8 cellular contexts compared by ENCODE assay signal in genomic region chr1:212368073-212368484, GRCh38. TPM values are rescaled to one million over a fixed set of nuclear protein-coding genes. Genes with fewer than 3 reads are reported as not detected.
DNase-seq lines count a peak whose midpoint lies in the region; ATAC-seq, FAIRE-seq and TF ChIP-seq lines count a peak whose summit lies in the region.

No MANE protein-coding gene starts in this region.

- no peak overlapping the region for H3K27ac ChIP-seq in GM12878 (ENCODE audit: control insufficient read depth, insufficient read depth)

- no peaks in the 10 kb centered on the region for H3K27me3 ChIP-seq in Loucy (ENCODE audit: insufficient read depth, low read length, poor library complexity, severe bottlenecking)
- H3K27me3 ChIP-seq in GM12878 (replicated peaks in 1 of 2; ENCODE audit: control insufficient read depth in 2 of 2, insufficient read depth in 2 of 2, low read length in 1 of 2), result no peaks in the 10 kb centered on the region

- WGBS in GM12878 (ENCODE audit: insufficient coverage, insufficient replicate concordance, low lambda C conversion rate, missing lambda C conversion rate), result 33% methylated on average over 3 of the region's 3 CpGs

- H3K4me1 ChIP-seq in Loucy (ENCODE audit: insufficient read depth, low read length, poor library complexity, severe bottlenecking) (no peaks in the 10 kb centered on the region), GM12878 (ENCODE audit: control insufficient read depth, insufficient read depth, low read length) (no peaks in the 10 kb centered on the region)

- intact Hi-C loops in GM12878 (cut with micrococcal nuclease; ENCODE audit: unreplicated experiment), result loop anchor here (1.0 to 2.0 kb wide), 3 partner anchors 88 to 305 kb away; no protein-coding TSS in a partner anchor

- ATAC-seq in GM21619 (IDR thresholded peaks at IDR 0.05; ENCODE audit: unreplicated experiment) (peak; percentile 94), GM12878 (peak; percentile 99)

- no peak overlapping the region for H2AFZ ChIP-seq in Loucy (ENCODE audit: low read length)
- H2AFZ ChIP-seq in GM12878 (ENCODE audit: control insufficient read depth, low read depth, low read length), result no peak overlapping the region

- H3K4me2 ChIP-seq in Loucy (ENCODE audit: low read depth, low read length, poor library complexity, severe bottlenecking), result no peak overlapping the region
- no peak overlapping the region for H3K4me2 ChIP-seq in GM12878 (ENCODE audit: control insufficient read depth, insufficient read depth)

- no peaks in the 10 kb centered on the region for H3K9me2 ChIP-seq in Loucy (replicated peaks; ENCODE audit: low read depth, low read length)

- no peak for TF ChIP-seq EP300 in GM12878 (IDR thresholded peaks at IDR 0.05; ENCODE audit: borderline replicate concordance in 1 of 2, control insufficient read depth in 1 of 2, low read depth in 2 of 2, low read length in 2 of 2)

- DNase-seq in Daoy (ENCODE audit: low read depth), result peak; percentile 58
- peak; percentile 81 for DNase-seq in SKM-1 treated with dmso at 0.1 percent for 144 hours (lab: John Stamatoyannopoulos, UW; ENCODE audit: unreplicated experiment)
- DNase-seq in GM12878 (ENCODE audit: low read depth, low spot score), result peak; percentile 36
- DNase-seq in iPS-NIHi11 (ENCODE audit: low spot score), result peak; percentile 72
- DNase-seq in stimulated activated CD4-positive, alpha-beta T cell treated with anti-CD3 and anti-CD28 coated beads, Interleukin-1b, Interleukin-23, amount 100 ng/mL, for 1 hour (ENCODE audit: low read depth in 2 of 2), result peak; percentile 11 to 16
- DNase-seq in GOT3 (lab: John Stamatoyannopoulos, UW), result no peak

- FAIRE-seq in GM12878 (lab: Jason Lieb, UNC), result peak; percentile 54

- H4K20me1 ChIP-seq in Loucy (ENCODE audit: insufficient read depth, low read length, poor library complexity, severe bottlenecking), result peaks cover 8% of the 10 kb centered on the region
- no peaks in the 10 kb centered on the region for H4K20me1 ChIP-seq in GM12878 (ENCODE audit: control insufficient read depth, insufficient read depth)

- H3K36me3 ChIP-seq in Loucy (ENCODE audit: insufficient read depth, low read length) (peaks cover 80% of the 10 kb centered on the region), GM12878 (ENCODE audit: control insufficient read depth in 2 of 2, insufficient read depth in 2 of 2, low read length in 1 of 2) (peaks cover 6 to 19% of the 10 kb centered on the region in 2 experiments)

- CTCF ChIA-PET in GM12878 (lab: Yijun Ruan, JAX), result interaction anchor here (0.6 to 5.1 kb wide), 22 partner anchors 8 to 696 kb away, joined by 3 to 123 read pairs (median 4); partner anchors contain the start of genes DTL and INTS7

- H3K9me3 ChIP-seq in Loucy (ENCODE audit: insufficient read depth, low read depth, low read length) (0 out of 2 replicates have a peak, but pooled peaks cover 4% of the 10 kb centered on the region), GM12878 (replicated peaks; ENCODE audit: control insufficient read depth, insufficient read depth, low read length) (no peaks in the 10 kb centered on the region; the same call in 2 of the 3 replicates)

- TF ChIP-seq RAD21 in GM12878 (IDR thresholded peaks at IDR 0.05; ENCODE audit: insufficient read depth, low read depth, low read length), result peak; percentile 90

- POLR2A ChIA-PET in GM12878 (lab: Charles Lee), result no interaction called here

- TF ChIP-seq CTCF in Loucy (conservative IDR thresholded peaks at IDR 0.05; ENCODE audit: low read length), result peak; percentile 96
- peak; percentile 77 to 90 (median 87) for TF ChIP-seq CTCF in GM12878 (IDR thresholded peaks at IDR 0.05 in 2 of 3, conservative IDR thresholded peaks at IDR 0.05 in 1 of 3; ENCODE audit: control insufficient read depth in 2 of 3, extremely low read depth in 1 of 3, insufficient read depth in 1 of 3, low read depth in 3 of 3, low read length in 3 of 3)

- H3K4me3 ChIP-seq in Loucy (ENCODE audit: low read length, poor library complexity, severe bottlenecking) (no peak overlapping the region), GM12878 (no peak overlapping the region)

- SMC1A ChIA-PET in GM12878 (lab: Charles Lee; ENCODE audit: uncharacterized antibody, unreplicated experiment), result interaction anchor here (0.9 to 9.0 kb wide), 9 partner anchors 10 to 687 kb away, joined by 3 to 102 read pairs (median 4); no protein-coding TSS in a partner anchor

- H3K79me2 ChIP-seq in Loucy (ENCODE audit: insufficient read depth, low read length) (peaks cover 8% of the 10 kb centered on the region; the same call in 1 of the 2 replicates), GM12878 (ENCODE audit: control insufficient read depth, insufficient read depth, low read length) (no peaks in the 10 kb centered on the region)

- H3F3A ChIP-seq in Loucy (ENCODE audit: low read depth), result no peaks in the 10 kb centered on the region

- in situ Hi-C loops in GM12878 (cut with MboI), result loop anchor here (5.0 to 10.0 kb wide), 2 partner anchors 296 to 683 kb away; no protein-coding TSS in a partner anchor

- BruUV-seq in GM12878 (replicated peaks; lab: Mats Ljungman, UMichigan), result no TSS peak

- H3K9ac ChIP-seq in Loucy (ENCODE audit: low read depth, low read length, poor library complexity, severe bottlenecking) (no peak overlapping the region), GM12878 (ENCODE audit: control insufficient read depth, insufficient read depth, low read length) (no peak overlapping the region)

- RAD21 ChIA-PET in GM12878 (lab: Charles Lee; ENCODE audit: unreplicated experiment), result interaction anchor here (0.6 to 3.7 kb wide), 8 partner anchors 81 to 687 kb away, joined by 3 to 36 read pairs (median 3); partner anchors contain the start of gene DTL

- TF ChIP-seq POLR2A in GM12878 (IDR thresholded peaks at IDR 0.05; ENCODE audit: low read depth, low read length), result no peak

TF ChIP-seq in GM12878, 131 proteins besides CTCF, POLR2A, EP300 and RAD21 (continues in another document):
- TF ChIP-seq TCF12 (IDR thresholded peaks at IDR 0.05; ENCODE audit: low read depth, low read length) (no peak), PAX8 (IDR thresholded peaks at IDR 0.05) (no peak), ZNF384 (IDR thresholded peaks at IDR 0.05; ENCODE audit: borderline replicate concordance, low read depth, low read length) (no peak), SMC3 (IDR thresholded peaks at IDR 0.05; ENCODE audit: borderline replicate concordance, low read length) (peak; percentile 65; the same call in 1 of the 2 replicates), POU2F2 (IDR thresholded peaks at IDR 0.05; ENCODE audit: borderline replicate concordance, low read depth, low read length) (no peak), GATAD2B (conservative IDR thresholded peaks at IDR 0.05; ENCODE audit: low read depth) (no peak), PML (IDR thresholded peaks at IDR 0.05; ENCODE audit: low read length) (no peak), ZNF687 (IDR thresholded peaks at IDR 0.05) (no peak), YY1 (IDR thresholded peaks at IDR 0.05; ENCODE audit: low read depth, low read length) (0 out of 2 replicates have a peak, but pooled peaks have one; percentile 12)

RNA-seq across cellular contexts. Expression of gene PACC1, which starts 46.6 kb away (rescaled TPM):
- 22.7 and 25.7 TPM in 2 replicates for total RNA-seq in Daoy (2014; rRNA removed; shearing (Covaris generic))
- total RNA-seq in GM12878 (2013; cell fraction: nucleolus; rRNA removed), result 37.7 and 40.3 TPM in 2 replicates
- total RNA-seq in GM12878 (2014; rRNA removed) (20.7 and 22.3 TPM in 2 replicates), GM12878 (2014; rRNA removed; fragmentation: Illumina TruSeq; extraction: Trizol) (20.7 and 22.1 TPM in 2 replicates), GM12878 (2021) (21.0 and 25.9 TPM in 2 replicates)
- 4.2 TPM for polyA plus RNA-seq in GM12878 (2011; ENCODE audit: low read depth)
- polyA plus RNA-seq in GM12878 (2011; rRNA removed) (25.1 and 29.7 TPM in 2 replicates), GM12878 (2014; fragmentation: Illumina TruSeq; extraction: Trizol) (17.8 and 18.0 TPM in 2 replicates), GM12878 (2014; fragmentation: Nextera tagmentation; extraction: Ambion mirVana) (10 to 100 TPM; 16.1 to 17.2 TPM), GM12878 (2014; rRNA removed) (21.2 and 25.2 TPM in 2 replicates), GM12878 (2016; fragmentation: Nextera tagmentation; extraction: Ambion mirVana) (10 to 100 TPM; 16.7 to 18.0 TPM)
- polyA plus RNA-seq in GM12878 (2011; cell fraction: cytosol; rRNA removed), result 37.9 and 45.4 TPM in 2 replicates
- 33.3 and 33.7 TPM in 2 replicates for polyA plus RNA-seq in GM12878 (2011; cell fraction: nucleus; rRNA removed)
- polyA plus RNA-seq in GM12878 (2012), result 6.9 and 8.4 TPM in 2 replicates
- polyA minus RNA-seq in GM12878 (2011; rRNA and poly(A)+ RNA removed), result 50.9 and 59.4 TPM in 2 replicates
- 18.0 and 20.0 TPM in 2 replicates for polyA minus RNA-seq in GM12878 (2011; cell fraction: cytosol; rRNA and poly(A)+ RNA removed)
- polyA minus RNA-seq in GM12878 (2011; cell fraction: nucleus; rRNA and poly(A)+ RNA removed), result 19.0 and 38.4 TPM in 2 replicates
